Comparison of ENCODE assay signal across 1 cellular context in genomic region chr11:95923730-95924413, GRCh38.
TF ChIP-seq lines count a peak whose summit lies in the region.

TSS of gene MTMR2 (minus strand) at chr11:95924107. CDS start at chr11:95923954, 153 bp downstream.

TF ChIP-seq in WTC11, 78 proteins besides CTCF, POLR2A, EP300 and RAD21 (continued from another document and continues in another):
- no peak for TF ChIP-seq ZNF263 (CRISPR knock-in tag; IDR thresholded peaks at IDR 0.05; ENCODE audit: low read depth)
- 0 out of 2 replicates have a peak, but pooled peaks have one; percentile 52 for TF ChIP-seq TEAD1 (CRISPR knock-in tag; IDR thresholded peaks at IDR 0.05)
- no peak for TF ChIP-seq OVOL2 (CRISPR knock-in tag; IDR thresholded peaks at IDR 0.05; ENCODE audit: borderline replicate concordance)
- peak; percentile 73; the same call in 1 of the 2 replicates for TF ChIP-seq ELF4 (CRISPR knock-in tag; IDR thresholded peaks at IDR 0.05; ENCODE audit: low read depth)
- TF ChIP-seq ESRRA (CRISPR knock-in tag; IDR thresholded peaks at IDR 0.05; ENCODE audit: borderline replicate concordance), result 0 out of 2 replicates have a peak, but pooled peaks have one; percentile 35
- peak; percentile 89 for TF ChIP-seq ETV6 (CRISPR knock-in tag; IDR thresholded peaks at IDR 0.05)
- TF ChIP-seq E2F4 (CRISPR knock-in tag; IDR thresholded peaks at IDR 0.05; ENCODE audit: borderline replicate concordance, low read depth), result no peak
- no peak; the same call in 1 of the 2 replicates for TF ChIP-seq CREB1 (CRISPR knock-in tag; IDR thresholded peaks at IDR 0.05)
- peak; percentile 89 for TF ChIP-seq ZBTB43 (CRISPR knock-in tag; IDR thresholded peaks at IDR 0.05)
- TF ChIP-seq ZNF219 (CRISPR knock-in tag; IDR thresholded peaks at IDR 0.05; ENCODE audit: borderline replicate concordance), result no peak
- TF ChIP-seq NFE2L1 (CRISPR knock-in tag; IDR thresholded peaks at IDR 0.05), result peak; percentile 70
- TF ChIP-seq GRHL2 (CRISPR knock-in tag; IDR thresholded peaks at IDR 0.05; ENCODE audit: insufficient replicate concordance, severe bottlenecking), result no peak
- peak; percentile 85; the same call in 1 of the 2 replicates for TF ChIP-seq HMGXB4 (CRISPR knock-in tag; IDR thresholded peaks at IDR 0.05)
- no peak for TF ChIP-seq IRF2 (CRISPR knock-in tag; IDR thresholded peaks at IDR 0.05; ENCODE audit: borderline replicate concordance, low read depth)
- TF ChIP-seq ATF1 (CRISPR knock-in tag; IDR thresholded peaks at IDR 0.05), result no peak
- no peak for TF ChIP-seq MXD4 (CRISPR knock-in tag; IDR thresholded peaks at IDR 0.05; ENCODE audit: borderline replicate concordance)
- no peak for TF ChIP-seq PREB (CRISPR knock-in tag; IDR thresholded peaks at IDR 0.05; ENCODE audit: borderline replicate concordance)
- TF ChIP-seq NR3C1 (CRISPR knock-in tag; conservative IDR thresholded peaks at IDR 0.05; ENCODE audit: low read depth), result peak; percentile 83; the same call in 1 of the 2 replicates
- no peak for TF ChIP-seq USF2 (CRISPR knock-in tag; IDR thresholded peaks at IDR 0.05)
- peak; percentile 94 for TF ChIP-seq ZBTB21 (CRISPR knock-in tag; IDR thresholded peaks at IDR 0.05; ENCODE audit: borderline replicate concordance)
- no peak for TF ChIP-seq ZNF425 (CRISPR knock-in tag; conservative IDR thresholded peaks at IDR 0.05)
- TF ChIP-seq EMX1 (CRISPR knock-in tag; IDR thresholded peaks at IDR 0.05), result peak; percentile 90; the same call in 1 of the 2 replicates
- peak; percentile 76 for TF ChIP-seq ZNF532 (CRISPR knock-in tag; IDR thresholded peaks at IDR 0.05; ENCODE audit: borderline replicate concordance)
- TF ChIP-seq SP1 (CRISPR knock-in tag; conservative IDR thresholded peaks at IDR 0.05), result peak; percentile 78
- no peak for TF ChIP-seq NFATC4 (CRISPR knock-in tag; IDR thresholded peaks at IDR 0.05)
- peak; percentile 82 for TF ChIP-seq MYBL2 (CRISPR knock-in tag; IDR thresholded peaks at IDR 0.05)
- peak; percentile 72; the same call in 1 of the 2 replicates for TF ChIP-seq KAT7 (CRISPR knock-in tag; IDR thresholded peaks at IDR 0.05; ENCODE audit: borderline replicate concordance)
- no peak; the same call in 1 of the 2 replicates for TF ChIP-seq RELA (CRISPR knock-in tag; IDR thresholded peaks at IDR 0.05; ENCODE audit: borderline replicate concordance)
- peak; percentile 85 for TF ChIP-seq FOXP4 (CRISPR knock-in tag; IDR thresholded peaks at IDR 0.05)
- peak; percentile 47; the same call in 1 of the 2 replicates for TF ChIP-seq AFF4 (CRISPR knock-in tag; IDR thresholded peaks at IDR 0.05; ENCODE audit: borderline replicate concordance)
- TF ChIP-seq ZNF671 (CRISPR knock-in tag; IDR thresholded peaks at IDR 0.05), result no peak
- peak; percentile 87 for TF ChIP-seq TP53 (CRISPR knock-in tag; IDR thresholded peaks at IDR 0.05)
- no peak for TF ChIP-seq NR2C2 (CRISPR knock-in tag; IDR thresholded peaks at IDR 0.05)
- TF ChIP-seq E2F5 (CRISPR knock-in tag; IDR thresholded peaks at IDR 0.05), result peak; percentile 89; the same call in 1 of the 2 replicates
- TF ChIP-seq GABPB1 (CRISPR knock-in tag; IDR thresholded peaks at IDR 0.05), result peak; percentile 87
